Comparison of ENCODE assay signal across 8 cellular contexts in the genomic region with DNA sequence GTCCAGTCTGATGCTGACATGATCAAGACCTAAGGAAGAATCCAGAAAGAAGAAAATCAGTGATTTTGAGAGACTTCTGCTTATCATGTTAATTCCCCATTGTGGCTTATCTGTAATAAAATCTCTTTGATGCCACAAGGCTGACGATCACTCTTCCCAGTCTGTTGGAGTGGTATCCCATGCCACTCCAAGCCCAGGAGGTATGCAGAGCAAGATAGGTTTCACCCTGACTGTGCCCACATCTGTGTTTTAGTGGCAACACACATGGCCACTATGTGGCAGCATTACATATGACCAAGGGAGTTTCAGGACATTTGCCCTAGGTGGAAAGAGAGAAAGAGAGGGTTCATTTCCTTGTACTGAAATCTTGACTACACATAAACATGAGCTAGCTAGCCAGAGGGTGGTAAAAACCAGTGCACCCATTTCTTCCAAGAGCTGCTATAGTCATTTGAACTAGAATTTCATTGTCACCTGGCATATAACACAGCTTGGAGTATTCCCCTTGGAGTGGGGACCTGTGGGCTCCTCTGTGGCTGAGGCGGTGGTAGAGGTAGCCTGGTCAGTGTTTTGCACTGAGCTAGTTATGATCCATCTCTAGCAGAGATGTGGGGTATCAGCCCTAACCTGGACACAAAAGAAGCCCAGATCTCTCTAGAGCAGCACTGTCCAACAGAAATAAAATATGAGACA. TPM values are rescaled to one million over a fixed set of nuclear protein-coding genes. Genes with fewer than 3 reads are reported as not detected.
DNase-seq lines count a peak whose midpoint lies in the region; ATAC-seq and TF ChIP-seq lines count a peak whose summit lies in the region.

No MANE protein-coding gene starts in this region.

- no peaks in the 10 kb centered on the region for H3K9me3 Mint-ChIP-seq in activated T-helper 17 cell treated with anti-CD3 and anti-CD28 coated beads, Interleukin-2, amount 50 U/mL, for 72 hours
- H3K9me3 Mint-ChIP-seq in activated CD8-positive, alpha-beta memory T cell treated with anti-CD3 and anti-CD28 coated beads, Interleukin-2, amount 10 ng/mL, durations not matched to agents 7 days and 5 days (ENCODE audit: low read depth): no peaks in the 10 kb centered on the region

- H3K27ac Mint-ChIP-seq in activated T-helper 17 cell treated with anti-CD3 and anti-CD28 coated beads, Interleukin-2, amount 50 U/mL, for 72 hours: no peak overlapping the region
- no peak overlapping the region for H3K27ac Mint-ChIP-seq in activated CD8-positive, alpha-beta memory T cell treated with anti-CD3 and anti-CD28 coated beads, Interleukin-2, amount 10 ng/mL, durations not matched to agents 7 days and 5 days

- H3K36me3 Mint-ChIP-seq in activated T-helper 17 cell treated with anti-CD3 and anti-CD28 coated beads, Interleukin-2, amount 50 U/mL, for 72 hours (ENCODE audit: low read depth): no peaks in the 10 kb centered on the region
- H3K36me3 Mint-ChIP-seq in activated CD8-positive, alpha-beta memory T cell treated with anti-CD3 and anti-CD28 coated beads, Interleukin-2, amount 10 ng/mL, durations not matched to agents 7 days and 5 days: no peaks in the 10 kb centered on the region

- H3K4me3 ChIP-seq in LNCaP clone FGC (ENCODE audit: low read depth, low read length): no peak overlapping the region

- H3K4me1 Mint-ChIP-seq in activated T-helper 17 cell treated with anti-CD3 and anti-CD28 coated beads, Interleukin-2, amount 50 U/mL, for 72 hours: no peaks in the 10 kb centered on the region
- H3K4me1 Mint-ChIP-seq in activated CD8-positive, alpha-beta memory T cell treated with anti-CD3 and anti-CD28 coated beads, Interleukin-2, amount 10 ng/mL, durations not matched to agents 7 days and 5 days: no peaks in the 10 kb centered on the region

- no peaks in the 10 kb centered on the region for H3K27me3 Mint-ChIP-seq in activated T-helper 17 cell treated with anti-CD3 and anti-CD28 coated beads, Interleukin-2, amount 50 U/mL, for 72 hours
- H3K27me3 Mint-ChIP-seq in activated CD8-positive, alpha-beta memory T cell treated with anti-CD3 and anti-CD28 coated beads, Interleukin-2, amount 10 ng/mL, durations not matched to agents 7 days and 5 days: peaks cover 13% of the 10 kb centered on the region

- no peak overlapping the region for H3K4me3 Mint-ChIP-seq in activated T-helper 17 cell treated with anti-CD3 and anti-CD28 coated beads, Interleukin-2, amount 50 U/mL, for 72 hours
- H3K4me3 Mint-ChIP-seq in activated CD8-positive, alpha-beta memory T cell treated with anti-CD3 and anti-CD28 coated beads, Interleukin-2, amount 10 ng/mL, durations not matched to agents 7 days and 5 days: no peak overlapping the region

- DNase-seq in LNCaP clone FGC (ENCODE audit: low read depth): no peak
- DNase-seq in lung microvascular endothelial cell (ENCODE audit: low read depth in 2 of 2): peak; percentile 30 to 58
- DNase-seq in NK-92 treated with Interleukin-12 subunit alpha and Interleukin-12 subunit beta, amount 100 ng/mL, for 24 hours (lab: John Stamatoyannopoulos, UW): no peak
- DNase-seq in activated CD8-positive, alpha-beta memory T cell treated with anti-CD3 and anti-CD28 coated beads, Interleukin-2, amount 10 ng/mL, durations not matched to agents 7 days and 5 days: no peak
- DNase-seq in stimulated activated CD4-positive, alpha-beta T cell treated with anti-CD3 and anti-CD28 coated beads, Interleukin-4, amount 100 ng/mL, for 4 hours: no peak

- CTCF ChIA-PET in activated CD8-positive, alpha-beta memory T cell treated with anti-CD3 and anti-CD28 coated beads, Interleukin-2, amount 10 ng/mL, durations not matched to agents 7 days and 5 days (lab: Charles Lee): interaction anchor here (0.5 to 1.6 kb wide), 2 partner anchors 36 to 1324 kb away, joined by 3 to 6 read pairs; no protein-coding TSS in a partner anchor

- ATAC-seq in GM18502 (IDR thresholded peaks at IDR 0.05; ENCODE audit: poor library complexity, unreplicated experiment): peak; percentile 58
- peak; percentile 50 for ATAC-seq in activated T-helper 17 cell treated with anti-CD3 and anti-CD28 coated beads, Interleukin-2, amount 50 U/mL, for 72 hours (replicated peaks)
- ATAC-seq in activated CD8-positive, alpha-beta memory T cell treated with anti-CD3 and anti-CD28 coated beads, Interleukin-2, amount 10 ng/mL, durations not matched to agents 7 days and 5 days: no peak

- H3K27ac ChIP-seq in C4-2B: no peak overlapping the region

- TF ChIP-seq CTCF in C4-2B (conservative IDR thresholded peaks at IDR 0.05): peak; percentile 82
- peak; percentile 83 for TF ChIP-seq CTCF in LNCaP clone FGC (IDR thresholded peaks at IDR 0.05; ENCODE audit: control insufficient read depth, extremely low read depth, insufficient read depth)

RNA-seq across cellular contexts. Expression of gene LAMB4, which starts 20.8 kb away (rescaled TPM):
- not detected for total RNA-seq in activated T-helper 17 cell treated with anti-CD3 and anti-CD28 coated beads, Interleukin-2, amount 50 U/mL, for 72 hours
- 0.22 TPM in 1 of 2 replicates, not detected in the other for total RNA-seq in lung microvascular endothelial cell
- total RNA-seq in activated CD8-positive, alpha-beta memory T cell treated with anti-CD3 and anti-CD28 coated beads, Interleukin-2, amount 10 ng/mL, durations not matched to agents 7 days and 5 days: not detected

Comparison
In these comparisons a context has a peak if more than half of its experiments do, and no peak if none do; other contexts are left out.
1. DNase-seq: peak in lung microvascular endothelial cell (2 of 2); none in LNCaP clone FGC (single experiment), NK-92 treated with Interleukin-12 subunit alpha and Interleukin-12 subunit beta, amount 100 ng/mL, for 24 hours (single experiment), activated CD8-positive, alpha-beta memory T cell treated with anti-CD3 and anti-CD28 coated beads, Interleukin-2, amount 10 ng/mL, durations not matched to agents 7 days and 5 days (single experiment) and stimulated activated CD4-positive, alpha-beta T cell treated with anti-CD3 and anti-CD28 coated beads, Interleukin-4, amount 100 ng/mL, for 4 hours (0 of 2).